In genomic region chr22:40436460-40437431, GRCh38 we compare ENCODE assay signal across 8 cellular contexts.
A peak's percentile ranks its signal among the peaks of the same experiment; 100 is the strongest.
DNase-seq lines count a peak whose midpoint lies in the region; ATAC-seq and TF ChIP-seq lines count a peak whose summit lies in the region.

No MANE protein-coding gene starts in this region.

- H3K27ac ChIP-seq in CD8-positive, alpha-beta T cell (ENCODE audit: low read depth, low read length), result no peak overlapping the region

- H3K9me3 ChIP-seq in CD8-positive, alpha-beta T cell (ENCODE audit: low read length), result no peaks in the 10 kb centered on the region

- TF ChIP-seq CTCF in CD8-positive, alpha-beta T cell (IDR thresholded peaks at IDR 0.05), result peak; percentile 80
- TF ChIP-seq CTCF in glutamatergic neuron (IDR thresholded peaks at IDR 0.05; ENCODE audit: partially characterized antibody, unreplicated experiment) (peak; percentile 76), progenitor cell of endocrine pancreas (IDR thresholded peaks at IDR 0.05; ENCODE audit: unreplicated experiment) (peak; percentile 78)

- H3K27me3 ChIP-seq in CD8-positive, alpha-beta T cell (ENCODE audit: insufficient read depth, low read length), result no peaks in the 10 kb centered on the region

- peaks cover 44% of the 10 kb centered on the region for H3K4me1 ChIP-seq in CD8-positive, alpha-beta T cell (ENCODE audit: insufficient read depth, low read length)

- H3K4me3 Mint-ChIP-seq in CD8-positive, alpha-beta T cell, result peak overlapping the region; percentile 37
- no peak overlapping the region for H3K4me3 Mint-ChIP-seq in activated T-helper 1 cell treated with anti-CD3 and anti-CD28 coated beads, Interleukin-12 subunit alpha, Interleukin-12 subunit beta, Interleukin-2, Interleukin-4 antibody, amounts not matched to agents 30 ng/mL and 10 ng/mL and 1 ng/mL, durations not matched to agents 14 hours and 24 hours and 36 hours
- H3K4me3 Mint-ChIP-seq in glutamatergic neuron (ENCODE audit: unreplicated experiment) (no peak overlapping the region), progenitor cell of endocrine pancreas (ENCODE audit: low read depth) (no peak overlapping the region)

- peak; percentile 78 for ATAC-seq in CD8-positive, alpha-beta T cell
- ATAC-seq in GM18861 (IDR thresholded peaks at IDR 0.05; ENCODE audit: unreplicated experiment), result peak; percentile 55
- peak; percentile 58 for ATAC-seq in HG03095 (IDR thresholded peaks at IDR 0.05; ENCODE audit: unreplicated experiment)

- H3K27ac Mint-ChIP-seq in CD8-positive, alpha-beta T cell, result peak overlapping the region; percentile 73
- peak overlapping the region; percentile 51 for H3K27ac Mint-ChIP-seq in activated T-helper 1 cell treated with anti-CD3 and anti-CD28 coated beads, Interleukin-12 subunit alpha, Interleukin-12 subunit beta, Interleukin-2, Interleukin-4 antibody, amounts not matched to agents 30 ng/mL and 10 ng/mL and 1 ng/mL, durations not matched to agents 14 hours and 24 hours and 36 hours
- H3K27ac Mint-ChIP-seq in glutamatergic neuron (ENCODE audit: unreplicated experiment), result peak overlapping the region; percentile 43
- H3K27ac Mint-ChIP-seq in progenitor cell of endocrine pancreas, result peak overlapping the region; percentile 74

- CTCF ChIA-PET in CD8-positive, alpha-beta T cell (lab: Charles Lee), result interaction anchor here (0.6 to 11.0 kb wide), 59 partner anchors 11 to 1948 kb away, joined by 3 to 232 read pairs (median 6); partner anchors contain the start of gene MRTFA

- peaks cover 67% of the 10 kb centered on the region for H3K36me3 Mint-ChIP-seq in CD8-positive, alpha-beta T cell
- peaks cover 14% of the 10 kb centered on the region for H3K36me3 Mint-ChIP-seq in activated T-helper 1 cell treated with anti-CD3 and anti-CD28 coated beads, Interleukin-12 subunit alpha, Interleukin-12 subunit beta, Interleukin-2, Interleukin-4 antibody, amounts not matched to agents 30 ng/mL and 10 ng/mL and 1 ng/mL, durations not matched to agents 14 hours and 24 hours and 36 hours (ENCODE audit: low read depth)
- H3K36me3 Mint-ChIP-seq in glutamatergic neuron (ENCODE audit: unreplicated experiment), result no peaks in the 10 kb centered on the region
- H3K36me3 Mint-ChIP-seq in progenitor cell of endocrine pancreas (ENCODE audit: insufficient read depth), result peaks cover 2% of the 10 kb centered on the region

- no peak overlapping the region for H3K4me3 ChIP-seq in CD8-positive, alpha-beta T cell (ENCODE audit: low read depth, low read length)

- H3K27me3 Mint-ChIP-seq in CD8-positive, alpha-beta T cell (ENCODE audit: low read depth), result no peaks in the 10 kb centered on the region
- H3K27me3 Mint-ChIP-seq in activated T-helper 1 cell treated with anti-CD3 and anti-CD28 coated beads, Interleukin-12 subunit alpha, Interleukin-12 subunit beta, Interleukin-2, Interleukin-4 antibody, amounts not matched to agents 30 ng/mL and 10 ng/mL and 1 ng/mL, durations not matched to agents 14 hours and 24 hours and 36 hours (ENCODE audit: insufficient read depth), result no peaks in the 10 kb centered on the region
- peaks cover 6% of the 10 kb centered on the region for H3K27me3 Mint-ChIP-seq in glutamatergic neuron (ENCODE audit: unreplicated experiment)
- no peaks in the 10 kb centered on the region for H3K27me3 Mint-ChIP-seq in progenitor cell of endocrine pancreas

- H3K4me1 Mint-ChIP-seq in CD8-positive, alpha-beta T cell (ENCODE audit: low read depth), result peaks cover 61% of the 10 kb centered on the region
- peaks cover 45% of the 10 kb centered on the region for H3K4me1 Mint-ChIP-seq in activated T-helper 1 cell treated with anti-CD3 and anti-CD28 coated beads, Interleukin-12 subunit alpha, Interleukin-12 subunit beta, Interleukin-2, Interleukin-4 antibody, amounts not matched to agents 30 ng/mL and 10 ng/mL and 1 ng/mL, durations not matched to agents 14 hours and 24 hours and 36 hours (ENCODE audit: low read depth)
- H3K4me1 Mint-ChIP-seq in glutamatergic neuron (ENCODE audit: low read depth, unreplicated experiment) (peaks cover 11% of the 10 kb centered on the region), progenitor cell of endocrine pancreas (ENCODE audit: low read depth) (peaks cover 8% of the 10 kb centered on the region)

- no peaks in the 10 kb centered on the region for H3K9me3 Mint-ChIP-seq in CD8-positive, alpha-beta T cell
- no peaks in the 10 kb centered on the region for H3K9me3 Mint-ChIP-seq in activated T-helper 1 cell treated with anti-CD3 and anti-CD28 coated beads, Interleukin-12 subunit alpha, Interleukin-12 subunit beta, Interleukin-2, Interleukin-4 antibody, amounts not matched to agents 30 ng/mL and 10 ng/mL and 1 ng/mL, durations not matched to agents 14 hours and 24 hours and 36 hours
- H3K9me3 Mint-ChIP-seq in glutamatergic neuron (ENCODE audit: unreplicated experiment), result peaks cover 4% of the 10 kb centered on the region
- no peaks in the 10 kb centered on the region for H3K9me3 Mint-ChIP-seq in progenitor cell of endocrine pancreas (ENCODE audit: low read depth)

- POLR2A ChIA-PET in CD8-positive, alpha-beta T cell (lab: Charles Lee), result interaction anchor here (0.6 to 1.9 kb wide), 9 partner anchors 10 to 209 kb away, joined by 3 to 8 read pairs (median 3); no protein-coding TSS in a partner anchor

- peak in 2 of 7 experiments; percentile 24 to 63 for DNase-seq in CD8-positive, alpha-beta T cell
- DNase-seq in NCI-H345 treated with DMSO at 0.1 percent for 48 hours (lab: John Stamatoyannopoulos, UW; ENCODE audit: unreplicated experiment) (peak; percentile 1), glutamatergic neuron (no peak), progenitor cell of endocrine pancreas (ENCODE audit: low spot score, unreplicated experiment) (no peak), mesenteric fat pad (ENCODE audit: low spot score) (no peak)
- no peak for DNase-seq in activated T-helper 1 cell treated with anti-CD3 and anti-CD28 coated beads, Interleukin-12 subunit alpha, Interleukin-12 subunit beta, Interleukin-2, Interleukin-4 antibody, amounts not matched to agents 30 ng/mL and 10 ng/mL and 1 ng/mL, durations not matched to agents 14 hours and 24 hours and 36 hours (ENCODE audit: low spot score)

- H3K36me3 ChIP-seq in CD8-positive, alpha-beta T cell (ENCODE audit: insufficient read depth, low read length), result peaks cover 8% of the 10 kb centered on the region

- intact Hi-C loops in CD8-positive, alpha-beta T cell (cut with DNase I, micrococcal nuclease), result loop anchor here (1.0 to 2.0 kb wide), 6 partner anchors 27 to 462 kb away; no protein-coding TSS in a partner anchor
- intact Hi-C loops in activated T-helper 1 cell treated with anti-CD3 and anti-CD28 coated beads, Interleukin-12 subunit alpha, Interleukin-12 subunit beta, Interleukin-2, Interleukin-4 antibody, amounts not matched to agents 30 ng/mL and 10 ng/mL and 1 ng/mL, durations not matched to agents 14 hours and 24 hours and 36 hours (cut with micrococcal nuclease), result loop anchor here (1.0 kb wide), 4 partner anchors 43 to 463 kb away; no protein-coding TSS in a partner anchor
